Comparison of ENCODE assay signal across 8 cellular contexts in genomic region chr19:17328517-17329060, GRCh38. TPM values are rescaled to one million over a fixed set of nuclear protein-coding genes. Genes with fewer than 3 reads are reported as not detected.
DNase-seq lines count a peak whose midpoint lies in the region; ATAC-seq lines count a peak whose summit lies in the region.

No MANE protein-coding gene starts in this region.

- no peaks in the 10 kb centered on the region for H3K9me3 Mint-ChIP-seq in activated CD4-positive, alpha-beta T cell treated with anti-CD3 and anti-CD28 coated beads for 36 hours (ENCODE audit: low read depth)
- H3K9me3 Mint-ChIP-seq in activated T-cell treated with anti-CD3 and anti-CD28 coated beads, Interleukin-2, amount 50 U/mL, for 72 hours: peaks cover 0 to 2% of the 10 kb centered on the region in 2 donors
- H3K9me3 Mint-ChIP-seq in stimulated activated effector memory CD8-positive, alpha-beta T cell treated with anti-CD3 and anti-CD28 coated beads, Interleukin-12 subunit alpha, Interleukin-12 subunit beta, amount 100 ng/mL, for 72 hours: no peaks in the 10 kb centered on the region

- peak overlapping the region; percentile 51 for H3K4me3 ChIP-seq in iPS-11a (ENCODE audit: low read depth, low read length)

- CTCF ChIA-PET in activated CD4-positive, alpha-beta T cell treated with anti-CD3 and anti-CD28 coated beads for 36 hours (lab: Charles Lee): interaction anchor here (1.1 kb wide), 1 partner anchor 113 kb away, joined by 3 read pairs; the partner anchor contains the start of gene USE1

- H3K36me3 Mint-ChIP-seq in activated CD4-positive, alpha-beta T cell treated with anti-CD3 and anti-CD28 coated beads for 36 hours (ENCODE audit: low read depth): peaks cover 3% of the 10 kb centered on the region
- H3K36me3 Mint-ChIP-seq in activated T-cell treated with anti-CD3 and anti-CD28 coated beads, Interleukin-2, amount 50 U/mL, for 72 hours (ENCODE audit: insufficient read depth in 2 of 2): no peaks in the 10 kb centered on the region
- no peaks in the 10 kb centered on the region for H3K36me3 Mint-ChIP-seq in stimulated activated effector memory CD8-positive, alpha-beta T cell treated with anti-CD3 and anti-CD28 coated beads, Interleukin-12 subunit alpha, Interleukin-12 subunit beta, amount 100 ng/mL, for 72 hours

- intact Hi-C loops in activated CD4-positive, alpha-beta T cell treated with anti-CD3 and anti-CD28 coated beads for 36 hours (cut with DNase I, micrococcal nuclease): loop anchor here in 1 of 2 experiments (1.0 kb wide), 1 partner anchor 19 kb away; the partner anchor contains the start of gene DDA1

- peak overlapping the region; percentile 56 for H3K4me3 Mint-ChIP-seq in activated CD4-positive, alpha-beta T cell treated with anti-CD3 and anti-CD28 coated beads for 36 hours
- H3K4me3 Mint-ChIP-seq in activated T-cell treated with anti-CD3 and anti-CD28 coated beads, Interleukin-2, amount 50 U/mL, for 72 hours: peak overlapping the region; percentile 82 to 88
- H3K4me3 Mint-ChIP-seq in stimulated activated effector memory CD8-positive, alpha-beta T cell treated with anti-CD3 and anti-CD28 coated beads, Interleukin-12 subunit alpha, Interleukin-12 subunit beta, amount 100 ng/mL, for 72 hours: peak overlapping the region; percentile 62

- no peaks in the 10 kb centered on the region for H3K27me3 Mint-ChIP-seq in activated CD4-positive, alpha-beta T cell treated with anti-CD3 and anti-CD28 coated beads for 36 hours
- H3K27me3 Mint-ChIP-seq in activated T-cell treated with anti-CD3 and anti-CD28 coated beads, Interleukin-2, amount 50 U/mL, for 72 hours (ENCODE audit: low read depth): peaks cover 13% of the 10 kb centered on the region

- POLR2A ChIA-PET in activated CD4-positive, alpha-beta T cell treated with anti-CD3 and anti-CD28 coated beads for 36 hours (lab: Charles Lee): interaction anchor here (0.7 kb wide), 1 partner anchor 20 kb away, joined by 4 read pairs; the partner anchor contains the start of gene DDA1

- peak; percentile 10 for ATAC-seq in activated CD4-positive, alpha-beta T cell treated with anti-CD3 and anti-CD28 coated beads for 36 hours
- peak; percentile 26 to 34 for ATAC-seq in activated T-cell treated with anti-CD3 and anti-CD28 coated beads, Interleukin-2, amount 50 U/mL, for 72 hours (replicated peaks in 1 of 2)
- peak; percentile 38 for ATAC-seq in stimulated activated effector memory CD8-positive, alpha-beta T cell treated with anti-CD3 and anti-CD28 coated beads, Interleukin-12 subunit alpha, Interleukin-12 subunit beta, amount 100 ng/mL, for 72 hours
- ATAC-seq in HG03457 (IDR thresholded peaks at IDR 0.05; ENCODE audit: unreplicated experiment): no peak
- no peak for ATAC-seq in GM19452 (IDR thresholded peaks at IDR 0.05; ENCODE audit: unreplicated experiment)
- ATAC-seq in HG03159 (IDR thresholded peaks at IDR 0.05; ENCODE audit: unreplicated experiment): no peak

- no peak overlapping the region for H3K27ac Mint-ChIP-seq in activated CD4-positive, alpha-beta T cell treated with anti-CD3 and anti-CD28 coated beads for 36 hours
- no peak overlapping the region for H3K27ac Mint-ChIP-seq in activated T-cell treated with anti-CD3 and anti-CD28 coated beads, Interleukin-2, amount 50 U/mL, for 72 hours
- peak overlapping the region; percentile 37 for H3K27ac Mint-ChIP-seq in stimulated activated effector memory CD8-positive, alpha-beta T cell treated with anti-CD3 and anti-CD28 coated beads, Interleukin-12 subunit alpha, Interleukin-12 subunit beta, amount 100 ng/mL, for 72 hours

- peaks cover 15% of the 10 kb centered on the region for H3K4me1 Mint-ChIP-seq in activated CD4-positive, alpha-beta T cell treated with anti-CD3 and anti-CD28 coated beads for 36 hours
- peaks cover 16% of the 10 kb centered on the region for H3K4me1 Mint-ChIP-seq in activated T-cell treated with anti-CD3 and anti-CD28 coated beads, Interleukin-2, amount 50 U/mL, for 72 hours (ENCODE audit: low read depth)
- H3K4me1 Mint-ChIP-seq in stimulated activated effector memory CD8-positive, alpha-beta T cell treated with anti-CD3 and anti-CD28 coated beads, Interleukin-12 subunit alpha, Interleukin-12 subunit beta, amount 100 ng/mL, for 72 hours: peaks cover 15% of the 10 kb centered on the region

- DNase-seq in activated CD4-positive, alpha-beta T cell treated with anti-CD3 and anti-CD28 coated beads for 36 hours: peak; percentile 55
- DNase-seq in activated CD4-positive, alpha-beta T cell treated with anti-CD3 and anti-CD28 coated beads for 1 hour: no peak
- peak in 1 of 2 donors; percentile 37 for DNase-seq in activated T-cell treated with anti-CD3 and anti-CD28 coated beads, Interleukin-2, amount 50 U/mL, for 72 hours
- no peak for DNase-seq in stimulated activated effector memory CD8-positive, alpha-beta T cell treated with anti-CD3 and anti-CD28 coated beads, Interleukin-12 subunit alpha, Interleukin-12 subunit beta, amount 100 ng/mL, for 72 hours (ENCODE audit: low spot score in 2 of 2)

RNA-seq across cellular contexts. Expression of gene ANO8, which starts 6.1 kb away (rescaled TPM):
- total RNA-seq in activated CD4-positive, alpha-beta T cell treated with anti-CD3 and anti-CD28 coated beads for 36 hours: 1 to 10 TPM; 4.2 to 4.8 TPM
- 10 to 100 TPM; 11.1 to 13.7 TPM for total RNA-seq in activated T-cell treated with anti-CD3 and anti-CD28 coated beads, Interleukin-2, amount 50 U/mL, for 72 hours

RNA-seq across cellular contexts. Expression of gene GTPBP3, which starts 8.8 kb away (rescaled TPM):
- total RNA-seq in activated CD4-positive, alpha-beta T cell treated with anti-CD3 and anti-CD28 coated beads for 36 hours: 10 to 100 TPM; 37.3 to 39.8 TPM
- 10 to 100 TPM; 26.0 to 39.1 TPM for total RNA-seq in activated T-cell treated with anti-CD3 and anti-CD28 coated beads, Interleukin-2, amount 50 U/mL, for 72 hours

RNA-seq across cellular contexts. Expression of gene DDA1, which starts 19.2 kb away (rescaled TPM):
- 10 to 100 TPM; 26.2 to 39.6 TPM for total RNA-seq in activated CD4-positive, alpha-beta T cell treated with anti-CD3 and anti-CD28 coated beads for 36 hours
- total RNA-seq in activated T-cell treated with anti-CD3 and anti-CD28 coated beads, Interleukin-2, amount 50 U/mL, for 72 hours: 10 to 100 TPM; 29.6 to 40.2 TPM

RNA-seq across cellular contexts. Expression of gene MRPL34, which starts 22.9 kb away (rescaled TPM):
- 10 to 100 TPM; 72.0 to 88.6 TPM for total RNA-seq in activated CD4-positive, alpha-beta T cell treated with anti-CD3 and anti-CD28 coated beads for 36 hours
- total RNA-seq in activated T-cell treated with anti-CD3 and anti-CD28 coated beads, Interleukin-2, amount 50 U/mL, for 72 hours: 10 to 100 TPM; 75.0 to 75.8 TPM

RNA-seq across cellular contexts. Expression of gene ABHD8, which starts 25.4 kb away (rescaled TPM):
- 1 to 10 TPM; 6.1 to 8.0 TPM for total RNA-seq in activated CD4-positive, alpha-beta T cell treated with anti-CD3 and anti-CD28 coated beads for 36 hours
- 10 to 100 TPM; 16.1 to 16.6 TPM for total RNA-seq in activated T-cell treated with anti-CD3 and anti-CD28 coated beads, Interleukin-2, amount 50 U/mL, for 72 hours

Comparison
In these comparisons a context has a peak if more than half of its experiments do, and no peak if none do; other contexts are left out.
1. ATAC-seq: peak in activated CD4-positive, alpha-beta T cell treated with anti-CD3 and anti-CD28 coated beads for 36 hours (single experiment), activated T-cell treated with anti-CD3 and anti-CD28 coated beads, Interleukin-2, amount 50 U/mL, for 72 hours (2 of 2) and stimulated activated effector memory CD8-positive, alpha-beta T cell treated with anti-CD3 and anti-CD28 coated beads, Interleukin-12 subunit alpha, Interleukin-12 subunit beta, amount 100 ng/mL, for 72 hours (single experiment); none in HG03457 (single experiment), GM19452 (single experiment) and HG03159 (single experiment).
2. Peak in every context shown above with its lines, with median percentiles within 50 percentile points of each other: H3K4me3 Mint-ChIP-seq.